ENCODE assay signal across 29 cellular contexts in the genomic region with DNA sequence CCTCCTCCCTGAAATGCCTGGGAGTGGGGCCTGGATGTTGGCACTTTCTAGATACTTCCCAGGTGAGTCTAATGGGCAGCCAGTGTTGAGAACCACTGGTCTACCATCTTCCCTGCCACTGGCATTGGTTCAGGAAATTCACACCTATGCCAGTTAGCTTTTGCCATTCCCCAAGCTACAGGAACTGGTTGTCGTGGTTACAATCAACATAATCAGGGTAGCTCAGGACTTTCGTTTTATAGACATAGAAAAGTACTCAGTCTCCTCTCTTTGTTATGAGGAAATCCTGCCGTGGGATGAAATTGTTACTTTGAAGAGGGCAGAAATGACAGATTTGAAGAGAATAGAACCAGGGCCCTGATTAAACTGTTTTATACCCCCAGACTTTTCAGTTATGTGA.
DNase-seq lines count a peak whose midpoint lies in the region; ATAC-seq and TF ChIP-seq lines count a peak whose summit lies in the region.
"Had no signal": no experiment of that assay in that cellular context is flagged by ENCODE, and none has a peak within 500 bp of the region (broad histone marks: within the 10 kb centered on the region; RNA-seq: fewer than 3 reads in every experiment).

No MANE protein-coding gene starts in this region.

- no peak overlapping the region for H3K27ac Mint-ChIP-seq in activated CD4-positive, alpha-beta memory T cell treated with anti-CD3 and anti-CD28 coated beads for 36 hours
- H3K27ac Mint-ChIP-seq: activated naive CD4-positive, alpha-beta T cell treated with anti-CD3 and anti-CD28 coated beads for 36 hours; activated T-helper 1 cell treated with anti-CD3 and anti-CD28 coated beads, Interleukin-12 subunit alpha, Interleukin-12 subunit beta, Interleukin-2, Interleukin-4 antibody, amounts not matched to agents 30 ng/mL and 10 ng/mL and 1 ng/mL, durations not matched to agents 14 hours and 24 hours and 36 hours; stimulated activated memory B cell treated with anti-CD40 and anti-IgM and Interleukin-4, amounts not matched to agents 10 μg/mL and 1 μg/mL and 100 μg/mL, for 72 hours had no signal

- peak; percentile 80 for ATAC-seq in left lung
- ATAC-seq: pancreas; sciatic nerve; stimulated activated memory B cell treated with anti-CD40 and anti-IgM and Interleukin-4, amounts not matched to agents 10 μg/mL and 1 μg/mL and 100 μg/mL, for 72 hours had no signal

- H3K27me3 Mint-ChIP-seq in activated CD4-positive, alpha-beta memory T cell treated with anti-CD3 and anti-CD28 coated beads for 36 hours = peaks cover 7% of the 10 kb centered on the region
- H3K27me3 Mint-ChIP-seq: stimulated activated memory B cell treated with anti-CD40 and anti-IgM and Interleukin-4, amounts not matched to agents 10 μg/mL and 1 μg/mL and 100 μg/mL, for 72 hours had no signal

- H3K9me3 ChIP-seq in left lung = peaks cover 0 to 3% of the 10 kb centered on the region in 2 donors
- no peaks in the 10 kb centered on the region for H3K9me3 ChIP-seq in effector memory CD4-positive, alpha-beta T cell (ENCODE audit: control insufficient read depth, low read length)
- H3K9me3 ChIP-seq: pancreas, upper lobe of left lung had no signal

- POLR2A ChIA-PET in activated CD4-positive, alpha-beta memory T cell treated with anti-CD3 and anti-CD28 coated beads for 36 hours (lab: Charles Lee) = no interaction called here

- no peak overlapping the region for H3K4me3 Mint-ChIP-seq in activated CD4-positive, alpha-beta memory T cell treated with anti-CD3 and anti-CD28 coated beads for 36 hours
- H3K4me3 Mint-ChIP-seq: activated naive CD4-positive, alpha-beta T cell treated with anti-CD3 and anti-CD28 coated beads for 36 hours; activated T-helper 1 cell treated with anti-CD3 and anti-CD28 coated beads, Interleukin-12 subunit alpha, Interleukin-12 subunit beta, Interleukin-2, Interleukin-4 antibody, amounts not matched to agents 30 ng/mL and 10 ng/mL and 1 ng/mL, durations not matched to agents 14 hours and 24 hours and 36 hours; neural crest cell; stimulated activated memory B cell treated with anti-CD40 and anti-IgM and Interleukin-4, amounts not matched to agents 10 μg/mL and 1 μg/mL and 100 μg/mL, for 72 hours had no signal

- H3K27me3 ChIP-seq in left lung = no peaks in the 10 kb centered on the region
- H3K27me3 ChIP-seq in effector memory CD4-positive, alpha-beta T cell (replicated peaks; ENCODE audit: control insufficient read depth, insufficient read depth, low read length, poor library complexity, severe bottlenecking) = no peaks in the 10 kb centered on the region
- H3K27me3 ChIP-seq: pancreas, upper lobe of left lung had no signal

- H3K4me3 ChIP-seq in left lung = no peak overlapping the region
- no peak overlapping the region for H3K4me3 ChIP-seq in effector memory CD4-positive, alpha-beta T cell (ENCODE audit: insufficient read depth, low read depth, low read length, poor library complexity, severe bottlenecking)
- H3K4me3 ChIP-seq: lung, pancreas, upper lobe of left lung had no signal

- peaks cover 7% of the 10 kb centered on the region for H3K36me3 Mint-ChIP-seq in activated CD4-positive, alpha-beta memory T cell treated with anti-CD3 and anti-CD28 coated beads for 36 hours

- H3K4me1 ChIP-seq in left lung = no peaks in the 10 kb centered on the region
- H3K4me1 ChIP-seq in effector memory CD4-positive, alpha-beta T cell (ENCODE audit: control insufficient read depth, insufficient read depth, low read length, poor library complexity, severe bottlenecking) = no peaks in the 10 kb centered on the region
- H3K4me1 ChIP-seq: pancreas had no signal

- peak; percentile 53 for DNase-seq in DMS153 (lab: John Stamatoyannopoulos, UW)
- peak; percentile 49 for DNase-seq in GF-D8 (lab: John Stamatoyannopoulos, UW)
- peak; percentile 9 for DNase-seq in RPMI7951 (ENCODE audit: low read depth)
- no peak for DNase-seq in left lung
- DNase-seq in effector memory CD4-positive, alpha-beta T cell = no peak
- DNase-seq in activated CD4-positive, alpha-beta memory T cell treated with anti-CD3 and anti-CD28 coated beads for 36 hours = no peak
- no peak for DNase-seq in NCI-H1417 treated with DMSO at 0.1 percent for 48 hours (lab: John Stamatoyannopoulos, UW)
- DNase-seq: activated CD4-positive, CD25-positive, alpha-beta regulatory T cell; activated CD8-positive, alpha-beta memory T cell treated with anti-CD3 and anti-CD28 coated beads, Interleukin-2, amount 50 U/mL, for 4 hours; activated naive CD4-positive, alpha-beta T cell treated with anti-CD3 and anti-CD28 coated beads for 36 hours; C1 segment of cervical spinal cord; COR-L47; effector CD4-positive, alpha-beta T cell; EL; HCEC 1CT; NCI-H1694 treated with DMSO at 0.1 percent for 48 hours; NCI-H2227 treated with DMSO at 0.1 percent for 48 hours; pancreas; SHP77 treated with DMSO at 0.1 percent for 48 hours; stimulated activated CD4-positive, alpha-beta T cell treated with anti-CD3 and anti-CD28 coated beads, Interleukin-4, amount 100 ng/mL, for 4 hours; SW 1271; T-helper 9 cell; upper lobe of left lung had no signal

- H3K36me3 ChIP-seq in left lung = no peaks in the 10 kb centered on the region
- H3K36me3 ChIP-seq in effector memory CD4-positive, alpha-beta T cell (ENCODE audit: control insufficient read depth, insufficient read depth, low read length) = no peaks in the 10 kb centered on the region
- H3K36me3 ChIP-seq: pancreas, upper lobe of left lung had no signal

- intact Hi-C loops in left lung (cut with DNase I) = no loop called here
- intact Hi-C loops in activated CD4-positive, alpha-beta memory T cell treated with anti-CD3 and anti-CD28 coated beads for 36 hours (cut with micrococcal nuclease) = no loop called here

- CTCF ChIA-PET in activated CD4-positive, alpha-beta memory T cell treated with anti-CD3 and anti-CD28 coated beads for 36 hours (lab: Charles Lee) = no interaction called here

- H3K27ac ChIP-seq in left lung = no peak overlapping the region
- H3K27ac ChIP-seq in effector memory CD4-positive, alpha-beta T cell (ENCODE audit: insufficient read depth, low read length, poor library complexity, severe bottlenecking) = no peak overlapping the region
- H3K27ac ChIP-seq: KMS-11, pancreas, upper lobe of left lung had no signal

- no peak for TF ChIP-seq CTCF in left lung (IDR thresholded peaks at IDR 0.05)

- H3K9me3 Mint-ChIP-seq in activated CD4-positive, alpha-beta memory T cell treated with anti-CD3 and anti-CD28 coated beads for 36 hours = peaks cover 9% of the 10 kb centered on the region
- H3K9me3 Mint-ChIP-seq: activated naive CD4-positive, alpha-beta T cell treated with anti-CD3 and anti-CD28 coated beads for 36 hours; activated T-helper 1 cell treated with anti-CD3 and anti-CD28 coated beads, Interleukin-12 subunit alpha, Interleukin-12 subunit beta, Interleukin-2, Interleukin-4 antibody, amounts not matched to agents 30 ng/mL and 10 ng/mL and 1 ng/mL, durations not matched to agents 14 hours and 24 hours and 36 hours; stimulated activated memory B cell treated with anti-CD40 and anti-IgM and Interleukin-4, amounts not matched to agents 10 μg/mL and 1 μg/mL and 100 μg/mL, for 72 hours had no signal

- peaks cover 3% of the 10 kb centered on the region for H3K4me1 Mint-ChIP-seq in activated CD4-positive, alpha-beta memory T cell treated with anti-CD3 and anti-CD28 coated beads for 36 hours (ENCODE audit: low read depth)
- H3K4me1 Mint-ChIP-seq: neural crest cell; stimulated activated memory B cell treated with anti-CD40 and anti-IgM and Interleukin-4, amounts not matched to agents 10 μg/mL and 1 μg/mL and 100 μg/mL, for 72 hours had no signal

Comparison
In these comparisons a context has a peak if more than half of its experiments do, and no peak if none do; other contexts are left out.
1. DNase-seq: peak in DMS153 (single experiment), GF-D8 (single experiment) and RPMI7951 (single experiment); none in left lung (0 of 2), effector memory CD4-positive, alpha-beta T cell (0 of 3), activated CD4-positive, alpha-beta memory T cell treated with anti-CD3 and anti-CD28 coated beads for 36 hours (single experiment) and NCI-H1417 treated with DMSO at 0.1 percent for 48 hours (single experiment).